Comparison of ENCODE assay signal across 1 cellular context in the genomic region with DNA sequence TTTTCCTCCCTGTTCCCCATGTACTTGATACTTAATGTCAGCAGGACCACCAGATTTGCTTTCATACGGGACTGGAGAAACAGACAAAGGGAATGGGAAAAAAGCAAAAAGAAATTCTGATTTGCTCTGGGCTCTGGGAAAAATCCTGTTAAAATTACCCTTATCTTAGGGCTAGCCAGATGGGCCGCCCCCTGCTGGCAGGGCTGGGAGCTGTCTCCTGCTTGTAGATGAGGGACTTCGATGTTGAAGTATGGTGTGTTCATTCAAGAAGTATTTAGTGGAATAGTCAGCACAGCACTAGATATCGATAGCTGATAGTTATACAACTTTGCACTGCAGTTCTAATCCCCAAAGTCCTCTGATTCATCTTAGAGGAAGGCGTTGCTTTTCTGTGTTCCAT.
TF ChIP-seq lines count a peak whose summit lies in the region.

No MANE protein-coding gene starts in this region.

TF ChIP-seq in endothelial cell of umbilical vein, 7 proteins besides CTCF, POLR2A, EP300 and RAD21:
- TF ChIP-seq MYC (IDR thresholded peaks at IDR 0.05; ENCODE audit: low read depth, low read length): no peak
- TF ChIP-seq POLR2AphosphoS5 (IDR thresholded peaks at IDR 0.05; ENCODE audit: insufficient read depth, low read depth, low read length): no peak
- TF ChIP-seq, protein P1, sequence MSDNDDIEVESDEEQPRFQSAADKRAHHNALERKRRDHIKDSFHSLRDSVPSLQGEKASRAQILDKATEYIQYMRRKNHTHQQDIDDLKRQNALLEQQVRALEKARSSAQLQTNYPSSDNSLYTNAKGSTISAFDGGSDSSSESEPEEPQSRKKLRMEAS (IDR thresholded peaks at IDR 0.05; ENCODE audit: insufficient read depth, insufficient read length): no peak
- TF ChIP-seq EZH2 (IDR thresholded peaks at IDR 0.05; ENCODE audit: borderline replicate concordance, low read depth, low read length, severe bottlenecking): no peak
- no peak for TF ChIP-seq GATA2 (IDR thresholded peaks at IDR 0.05; ENCODE audit: insufficient read depth, insufficient read length, low read depth, low read length)
- TF ChIP-seq FOS (IDR thresholded peaks at IDR 0.05; ENCODE audit: borderline replicate concordance, insufficient read depth, low read length): no peak
- TF ChIP-seq JUN (IDR thresholded peaks at IDR 0.05; ENCODE audit: borderline replicate concordance, insufficient read depth, insufficient read length, low read depth): no peak
